Comparison of ENCODE assay signal across 24 cellular contexts in the genomic region with DNA sequence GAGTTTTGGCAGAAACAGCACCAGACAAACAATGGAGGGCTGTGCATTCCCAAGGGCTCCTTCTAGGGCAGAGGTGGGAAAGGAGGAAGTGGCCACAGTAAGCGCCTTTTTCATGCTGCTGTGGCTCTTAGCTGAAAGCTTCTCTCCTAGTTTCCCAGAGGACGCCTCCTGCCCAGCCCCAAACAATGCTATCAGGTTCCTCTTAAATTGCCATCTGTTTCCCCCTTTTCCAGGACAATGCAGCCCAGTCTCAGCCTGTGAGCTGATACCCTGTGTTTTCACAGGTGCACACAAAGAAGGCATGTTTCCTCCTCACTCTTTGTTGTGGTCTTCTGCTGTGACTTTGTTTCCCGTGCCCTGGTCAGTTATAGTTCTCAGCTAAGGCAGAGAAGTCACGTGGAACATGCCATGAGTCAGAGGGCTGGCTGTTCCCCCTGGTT. TPM values are rescaled to one million over a fixed set of nuclear protein-coding genes. Genes with fewer than 3 reads are reported as not detected.
DNase-seq lines count a peak whose midpoint lies in the region; ATAC-seq and TF ChIP-seq lines count a peak whose summit lies in the region.
"Had no signal": no experiment of that assay in that cellular context is flagged by ENCODE, and none has a peak within 500 bp of the region (broad histone marks: within the 10 kb centered on the region; RNA-seq: fewer than 3 reads in every experiment).

No MANE protein-coding gene starts in this region.

- CTCF ChIA-PET in GM10248 (lab: Yijun Ruan, JAX) = interaction anchor here (1.2 kb wide), 1 partner anchor 24 kb away, joined by 3 read pairs; no protein-coding TSS in a partner anchor

- TF ChIP-seq POLR2A in upper lobe of left lung (IDR thresholded peaks at IDR 0.05) (no peak), transverse colon (IDR thresholded peaks at IDR 0.05) (no peak)

- H3K27ac ChIP-seq in upper lobe of left lung (no peak overlapping the region), transverse colon (no peak overlapping the region)
- H3K27ac ChIP-seq: foreskin keratinocyte, HL-60, SJSA1, spleen, WERI-Rb-1 had no signal

- H3K4me3 ChIP-seq in upper lobe of left lung = no peak overlapping the region
- H3K4me3 ChIP-seq in transverse colon = no peak overlapping the region
- H3K4me3 ChIP-seq: breast epithelium, MG63, SJSA1, spleen had no signal

- H3K4me1 ChIP-seq in upper lobe of left lung (peaks cover 0 to 6% (median 2%) of the 10 kb centered on the region in 4 donors), transverse colon (no peaks in the 10 kb centered on the region)
- H3K4me1 ChIP-seq: breast epithelium had no signal

- WGBS in upper lobe of left lung, 2 donors = 44 to 59% methylated on average over 4 of the region's 4 CpGs
- WGBS in transverse colon (ENCODE audit: low coverage in 1 of 2), 2 donors = 72% methylated on average over 4 of the region's 4 CpGs; no CpG with 5 or more reads in 1 of the 2 donors

- no peaks in the 10 kb centered on the region for H3K9me3 ChIP-seq in upper lobe of left lung
- no peaks in the 10 kb centered on the region for H3K9me3 ChIP-seq in transverse colon
- H3K9me3 ChIP-seq: MG63, SJSA1, spleen had no signal

- H3K27me3 ChIP-seq in upper lobe of left lung (no peaks in the 10 kb centered on the region), transverse colon (no peaks in the 10 kb centered on the region)
- H3K27me3 ChIP-seq: breast epithelium, foreskin keratinocyte, MG63, SJSA1 had no signal

- TF ChIP-seq EP300 in upper lobe of left lung (IDR thresholded peaks at IDR 0.05) (no peak), transverse colon (IDR thresholded peaks at IDR 0.05; ENCODE audit: low read depth) (no peak)

- H3K36me3 ChIP-seq in upper lobe of left lung (no peaks in the 10 kb centered on the region), transverse colon (no peaks in the 10 kb centered on the region)
- H3K36me3 ChIP-seq: breast epithelium, MG63, SJSA1, spleen, WERI-Rb-1 had no signal

- POLR2A ChIA-PET in GM10248 (lab: Yijun Ruan, JAX) = no interaction called here

- ATAC-seq in upper lobe of left lung (ENCODE audit: low FRiP score in 2 of 2) = peak; percentile 11 to 52
- ATAC-seq in GM19328 (IDR thresholded peaks at IDR 0.05; ENCODE audit: unreplicated experiment) = no peak
- ATAC-seq: foreskin keratinocyte; stimulated activated naive CD8-positive, alpha-beta T cell treated with anti-CD3 and anti-CD28 coated beads, Interleukin-15, amount 100 ng/mL, for 72 hours had no signal

- DNase-seq in NCI-H2171 treated with DMSO at 0.1 percent for 48 hours (lab: John Stamatoyannopoulos, UW) (peak; percentile 62), dermis microvascular lymphatic vessel endothelial cell (ENCODE audit: low read depth in 2 of 2) (peak; percentile 89 to 100), lung microvascular endothelial cell (ENCODE audit: low read depth in 2 of 2) (peak; percentile 88 to 97), upper lobe of left lung (no peak), transverse colon (no peak), GM10248 (ENCODE audit: extremely low spot score) (no peak)
- DNase-seq: activated CD8-positive, alpha-beta memory T cell treated with anti-CD3 and anti-CD28 coated beads, Interleukin-2, amount 50 U/mL, for 4 hours; activated effector memory CD4-positive, alpha-beta T cell treated with Interleukin-2 at 50 U/mL for 16 hours; foreskin keratinocyte; IMR-90; MG63; midbrain; NCI-H1417 treated with DMSO at 0.1 percent for 48 hours; OCI-M1; spleen; stimulated activated CD4-positive, alpha-beta T cell treated with anti-CD3 and anti-CD28 coated beads, Interleukin-4, amount 100 ng/mL, for 4 hours; stimulated activated naive CD8-positive, alpha-beta T cell treated with anti-CD3 and anti-CD28 coated beads, Interleukin-15, amount 100 ng/mL, for 72 hours; trophoblast cell; WERI-Rb-1 had no signal

- TF ChIP-seq CTCF in upper lobe of left lung (IDR thresholded peaks at IDR 0.05) (no peak), transverse colon (IDR thresholded peaks at IDR 0.05) (no peak), GM10248 (IDR thresholded peaks at IDR 0.05; ENCODE audit: control extremely low read depth, extremely low read depth, low read depth, missing control alignments) (no peak)

- intact Hi-C loops in transverse colon (cut with DNase I; ENCODE audit: low total_unique reads) = no loop called here

- in situ Hi-C loops in transverse colon (cut with MboI; ENCODE audit: low pct_ligation_motif_present in 1 of 4, low pct_unique_long_range_greater_than_20kb in 1 of 4, low sequenced_read_pairs in 3 of 4) = no loop called here

RNA-seq across cellular contexts. Expression of a gene that starts 5.4 kb away (rescaled TPM):
- total RNA-seq in dermis microvascular lymphatic vessel endothelial cell = 26.6 and 48.8 TPM in 2 replicates
- total RNA-seq in lung microvascular endothelial cell = 13.3 and 64.9 TPM in 2 replicates
- total RNA-seq in upper lobe of left lung = 1 to 10 TPM; 1.5 to 3.5 (median 2.1) TPM
- total RNA-seq in transverse colon = under 1 TPM in 3 of 4 donors, not detected in 1; 0.41 to 0.95 (median 0.60) TPM
- total RNA-seq: foreskin keratinocyte, IMR-90, kidney epithelial cell, SJSA1 had no signal

Comparison
In these comparisons a context has a peak if more than half of its experiments do, and no peak if none do; other contexts are left out.
1. DNase-seq: peak in NCI-H2171 treated with DMSO at 0.1 percent for 48 hours (single experiment), dermis microvascular lymphatic vessel endothelial cell (2 of 2) and lung microvascular endothelial cell (2 of 2); none in upper lobe of left lung (0 of 2), transverse colon (single experiment) and GM10248 (single experiment).